In the genomic region with DNA sequence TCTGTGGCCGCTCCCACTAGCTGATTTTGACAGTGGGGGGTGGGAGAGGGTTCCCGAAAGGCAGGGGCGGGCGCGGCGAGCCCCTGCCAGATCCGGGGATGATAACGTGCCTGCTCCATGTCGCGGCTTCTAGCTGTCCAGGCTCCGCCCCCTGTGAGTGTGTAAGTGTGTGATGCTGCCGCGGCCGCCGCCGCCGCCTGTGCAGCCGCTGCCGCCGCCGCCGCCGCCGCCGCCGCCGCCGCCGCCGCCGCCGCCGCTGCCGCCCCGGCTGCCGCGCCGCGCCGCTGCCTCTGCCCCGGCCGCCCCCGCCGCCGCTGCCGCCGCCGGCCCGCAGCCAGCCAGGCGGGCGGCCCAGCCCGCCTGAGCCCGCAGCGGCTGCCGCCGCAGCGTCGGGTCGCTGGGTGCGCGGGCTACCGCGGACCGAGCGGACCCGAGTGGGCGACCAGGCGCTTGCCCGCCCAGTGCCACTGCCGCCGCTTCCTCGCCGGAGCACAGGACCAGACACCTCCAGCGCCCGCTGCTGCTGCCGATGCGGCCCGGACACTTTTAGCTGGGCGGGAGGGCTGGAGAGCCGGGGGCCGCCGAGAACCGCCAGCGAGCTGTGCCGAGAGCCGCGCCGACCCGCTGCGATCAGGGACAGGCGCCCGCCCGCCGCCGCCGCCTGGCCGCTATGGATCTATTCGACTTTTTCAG, we compare ENCODE assay signal across 8 cellular contexts. TPM values are rescaled to one million over a fixed set of nuclear protein-coding genes. Genes with fewer than 3 reads are reported as not detected.
DNase-seq lines count a peak whose midpoint lies in the region; ATAC-seq, FAIRE-seq and TF ChIP-seq lines count a peak whose summit lies in the region.

Gene AFF2 (plus strand): TSS at position 190 of the 693 bp plus-strand sequence. CDS start 481 bp downstream, at position 671.

- H3K4me1 Mint-ChIP-seq in T-helper 2 cell treated with Interferon-gamma antibody and Interleukin-4, amounts not matched to agents 5 μg/mL and 100 μg/mL, for 36 hours (ENCODE audit: low read depth), result peaks cover 6% of the 10 kb centered on the region

- peak within 1 kb of the TSS; percentile 84 for H3K4me3 Mint-ChIP-seq in T-helper 2 cell treated with Interferon-gamma antibody and Interleukin-4, amounts not matched to agents 5 μg/mL and 100 μg/mL, for 36 hours

- H3K36me3 ChIP-seq in breast epithelium, result no peaks in the 10 kb centered on the region

- intact Hi-C loops in breast epithelium (cut with DNase I; ENCODE audit: low total_unique reads), result no loop called here

- no peak for FAIRE-seq in GM18507 (lab: Jason Lieb, UNC)

- no peak within 1 kb of the TSS for H3K27ac Mint-ChIP-seq in T-helper 2 cell treated with Interferon-gamma antibody and Interleukin-4, amounts not matched to agents 5 μg/mL and 100 μg/mL, for 36 hours

- no peaks in the 10 kb centered on the region for H3K9me3 Mint-ChIP-seq in T-helper 2 cell treated with Interferon-gamma antibody and Interleukin-4, amounts not matched to agents 5 μg/mL and 100 μg/mL, for 36 hours

- peaks cover 0 to 53% of the 10 kb centered on the region in 2 donors for H3K27me3 ChIP-seq in breast epithelium

- no peaks in the 10 kb centered on the region for H3K36me3 Mint-ChIP-seq in T-helper 2 cell treated with Interferon-gamma antibody and Interleukin-4, amounts not matched to agents 5 μg/mL and 100 μg/mL, for 36 hours (ENCODE audit: low read depth)

- TF ChIP-seq CTCF in breast epithelium (IDR thresholded peaks at IDR 0.05), result no peak

- no peak for TF ChIP-seq POLR2A in breast epithelium (IDR thresholded peaks at IDR 0.05)

- peak; percentile 2 for DNase-seq in GM18507 (ENCODE audit: extremely low spot score, insufficient read length, low read depth)
- DNase-seq in T-helper 2 cell treated with Interferon-gamma antibody and Interleukin-4, amounts not matched to agents 5 μg/mL and 100 μg/mL, for 36 hours (ENCODE audit: low spot score), result peak; percentile 23
- no peak for DNase-seq in breast epithelium (ENCODE audit: low spot score in 2 of 2)
- DNase-seq in kidney tubule cell (ENCODE audit: low spot score), result peak; percentile 39
- peak; percentile 47 to 53 for DNase-seq in stimulated activated CD4-positive, alpha-beta T cell treated with anti-CD3 and anti-CD28 coated beads, Interleukin-4, amount 100 ng/mL, for 4 hours

- no peaks in the 10 kb centered on the region for H3K4me1 ChIP-seq in breast epithelium

- no peak within 1 kb of the TSS for H3K27ac ChIP-seq in breast epithelium

- H3K9me3 ChIP-seq in breast epithelium, result no peaks in the 10 kb centered on the region

- ATAC-seq in HG03442 (IDR thresholded peaks at IDR 0.05; ENCODE audit: unreplicated experiment) (peak; percentile 47), GM18519 (IDR thresholded peaks at IDR 0.05; ENCODE audit: low FRiP score, unreplicated experiment) (no peak), HG03097 (IDR thresholded peaks at IDR 0.05; ENCODE audit: low FRiP score, unreplicated experiment) (no peak)

- peak within 1 kb of the TSS; percentile 44 to 65 (median 47) for H3K4me3 ChIP-seq in breast epithelium

- peaks cover 17% of the 10 kb centered on the region for H3K27me3 Mint-ChIP-seq in T-helper 2 cell treated with Interferon-gamma antibody and Interleukin-4, amounts not matched to agents 5 μg/mL and 100 μg/mL, for 36 hours (ENCODE audit: low read depth)

RNA-seq across cellular contexts. Expression of gene AFF2, which starts in this region (rescaled TPM):
- 10 to 100 TPM in 1 of 3 donors, 1 to 10 TPM in 2; 4.6 to 41.0 (median 5.7) TPM for total RNA-seq in breast epithelium

Comparison
In these comparisons a context has a peak if more than half of its experiments do, and no peak if none do; other contexts are left out.
1. DNase-seq: peak in GM18507 (single experiment), T-helper 2 cell treated with Interferon-gamma antibody and Interleukin-4, amounts not matched to agents 5 μg/mL and 100 μg/mL, for 36 hours (single experiment), kidney tubule cell (single experiment) and stimulated activated CD4-positive, alpha-beta T cell treated with anti-CD3 and anti-CD28 coated beads, Interleukin-4, amount 100 ng/mL, for 4 hours (2 of 2); none in breast epithelium (0 of 2).